13 cellular contexts compared by ENCODE assay signal in genomic region chr17:18786890-18787289, GRCh38. TPM values are rescaled to one million over a fixed set of nuclear protein-coding genes. Genes with fewer than 3 reads are reported as not detected.
DNase-seq lines count a peak whose midpoint lies in the region; ATAC-seq, FAIRE-seq and TF ChIP-seq lines count a peak whose summit lies in the region.
"Not testable (repeated sequence)": the region's sequence is repeated elsewhere in the genome, so short reads cannot be mapped to it uniquely, and the experiment has no call there.
"Had no signal": no experiment of that assay in that cellular context is flagged by ENCODE, and none has a peak within 500 bp of the region (broad histone marks: within the 10 kb centered on the region; RNA-seq: fewer than 3 reads in every experiment).

No MANE protein-coding gene starts in this region.

- ATAC-seq in A549, result not testable (repeated sequence)
- ATAC-seq in mucosa of descending colon, result peak; percentile 72

- not testable (repeated sequence) for H3K9me3 ChIP-seq in A549; colonic mucosa; keratinocyte (ENCODE audit: control insufficient read depth, low read depth, low read length); mucosa of descending colon; transverse colon

- H3K4me2 ChIP-seq in A549; keratinocyte (ENCODE audit: control insufficient read depth, extremely low read depth, insufficient read depth, low read depth, low read length): not testable (repeated sequence)

- H2AFZ ChIP-seq in keratinocyte (ENCODE audit: control insufficient read depth, low read length), result not testable (repeated sequence)

- H4K20me1 ChIP-seq in keratinocyte (ENCODE audit: control insufficient read depth, extremely low read depth, insufficient read depth, low read length), result not testable (repeated sequence)

- H3K4me3 ChIP-seq in A549; colonic mucosa; keratinocyte (ENCODE audit: control insufficient read depth in 2 of 3, extremely low read depth in 1 of 3, insufficient read depth in 2 of 3, low read depth in 1 of 3, low read length in 3 of 3); mucosa of descending colon; transverse colon: not testable (repeated sequence)

- dilution Hi-C loops in keratinocyte (cut with MboI; ENCODE audit: extremely low pct_ligation_motif_present, low sequenced_read_pairs), result not testable (repeated sequence)

- H3K27ac ChIP-seq in A549; colonic mucosa; keratinocyte (ENCODE audit: control insufficient read depth, insufficient read depth, low read length); transverse colon: not testable (repeated sequence)

- CTCF ChIA-PET in A549 (lab: Yijun Ruan, JAX), result not testable (repeated sequence)

- not testable (repeated sequence) for H3K9ac ChIP-seq in colonic mucosa (ENCODE audit: low read depth in 2 of 2, low read length in 2 of 2); keratinocyte (ENCODE audit: control insufficient read depth, extremely low read depth, insufficient read depth, low read length)

- not testable (repeated sequence) for TF ChIP-seq POLR2A in A549 (IDR thresholded peaks at IDR 0.05; ENCODE audit: low read length); transverse colon (IDR thresholded peaks at IDR 0.05)

- in situ Hi-C loops in transverse colon (cut with MboI; ENCODE audit: low pct_ligation_motif_present in 1 of 4, low pct_unique_long_range_greater_than_20kb in 1 of 4, low sequenced_read_pairs in 3 of 4), result not testable (repeated sequence)

- not testable (repeated sequence) for H3K27me3 ChIP-seq in colonic mucosa; keratinocyte (ENCODE audit: control insufficient read depth, extremely low read depth, insufficient read depth, low read length); transverse colon

- peaks cover 15% of the 10 kb centered on the region for H3K4me1 ChIP-seq in A549
- not testable (repeated sequence) for H3K4me1 ChIP-seq in colonic mucosa; keratinocyte (ENCODE audit: control insufficient read depth, extremely low read depth, insufficient read depth, low read length); mucosa of descending colon (ENCODE audit: low read depth); transverse colon

- TF ChIP-seq CTCF in A549 (IDR thresholded peaks at IDR 0.05); colonic mucosa (IDR thresholded peaks at IDR 0.05); keratinocyte (optimal IDR thresholded peaks at IDR 0.05 in 1 of 3, IDR thresholded peaks at IDR 0.05 in 1 of 3, conservative IDR thresholded peaks at IDR 0.05 in 1 of 3; ENCODE audit: extremely low read depth in 1 of 3, insufficient read depth in 2 of 3, low read length in 3 of 3); mucosa of descending colon (IDR thresholded peaks at IDR 0.05); transverse colon (IDR thresholded peaks at IDR 0.05): not testable (repeated sequence)

- 69% methylated on average over 4 of the region's 5 CpGs for WGBS in A549 (ENCODE audit: missing lambda C conversion rate)
- 60 to 63% methylated on average over 1 to 4 of the region's 5 CpGs for WGBS in transverse colon (ENCODE audit: low coverage in 1 of 2), 2 donors

- POLR2A ChIA-PET in A549 (lab: Yijun Ruan, JAX), result not testable (repeated sequence)

- TF ChIP-seq RAD21 in A549 (conservative IDR thresholded peaks at IDR 0.05 in 1 of 2, IDR thresholded peaks at IDR 0.05 in 1 of 2), result not testable (repeated sequence)

- intact Hi-C loops in colonic mucosa (cut with DNase I); mucosa of descending colon (cut with DNase I, micrococcal nuclease); transverse colon (cut with DNase I; ENCODE audit: low total_unique reads): not testable (repeated sequence)

- FAIRE-seq in A549 (lab: Jason Lieb, UNC) (peak; percentile 46), HTR-8/SVneo (lab: Jason Lieb, UNC) (peak; percentile 64), keratinocyte (lab: Jason Lieb, UNC) (peak; percentile 20)

- not testable (repeated sequence) for H3K9me1 ChIP-seq in keratinocyte (ENCODE audit: control insufficient read depth, extremely low read depth, insufficient read depth, low read length)

- TF ChIP-seq EP300 in A549 (IDR thresholded peaks at IDR 0.05); transverse colon (IDR thresholded peaks at IDR 0.05; ENCODE audit: low read depth): not testable (repeated sequence)

- H3K79me2 ChIP-seq in keratinocyte (ENCODE audit: control insufficient read depth, insufficient read depth, low read length), result peaks cover 28% of the 10 kb centered on the region

- H3K36me3 ChIP-seq in colonic mucosa; keratinocyte (ENCODE audit: control insufficient read depth in 2 of 2, extremely low read depth in 1 of 2, insufficient read depth in 2 of 2, low read length in 2 of 2); mucosa of descending colon (ENCODE audit: low read depth); transverse colon: not testable (repeated sequence)

- not testable (repeated sequence) for DNase-seq in A549 (ENCODE audit: low read depth in 1 of 2, low spot score in 1 of 2); HTR-8/SVneo (ENCODE audit: insufficient read length, low spot score); keratinocyte (ENCODE audit: low read depth, low spot score)
- peak; percentile 20 for DNase-seq in colonic mucosa
- peak in 1 of 3 donors; percentile 33 for DNase-seq in mucosa of descending colon
- peak; percentile 39 for DNase-seq in transverse colon

RNA-seq across cellular contexts. Expression of gene TVP23B, which starts 5.9 kb away (rescaled TPM):
- polyA plus RNA-seq in A549 (2011; rRNA removed) (80.8 and 134 TPM in 2 replicates), A549 (2017; fragmentation: RNase III; extraction: RNeasy Plus Mini Kit Qiagen cat#74134 plus additional on column Dnase treatment) (83.5 to 94.1 TPM (median 85.2 TPM) in 3 replicates), keratinocyte (35.7 to 76.5 TPM (median 53.0 TPM) in 3 replicates)
- polyA plus RNA-seq in A549 (2012; cell fraction: cytosol; rRNA removed), result 23.7 TPM in 2 replicates
- 7.5 and 13.6 TPM in 2 replicates for polyA plus RNA-seq in A549 (2012; cell fraction: nucleus; rRNA removed)
- 45.7 and 61.5 TPM in 2 replicates for polyA minus RNA-seq in A549 (2011; rRNA and poly(A)+ RNA removed)
- total RNA-seq in colonic mucosa (10 to 100 TPM; 36.8 to 53.1 TPM), mucosa of descending colon (10 to 100 TPM; 34.4 to 42.7 (median 39.9) TPM), transverse colon (10 to 100 TPM in 2 of 4 donors, 1 to 10 TPM in 1, under 1 TPM in 1; 0.40 to 35.2 (median 19.9) TPM)
- polyA plus RNA-seq in keratinocyte (2011; ENCODE audit: low read depth), result 34.5 TPM
- polyA plus RNA-seq in keratinocyte (2011; cell fraction: cytosol; rRNA removed), result 28.4 and 53.1 TPM in 2 replicates
- 43.6 and 67.3 TPM in 2 replicates for polyA plus RNA-seq in keratinocyte (2011; cell fraction: nucleus; rRNA removed)
- polyA plus RNA-seq in keratinocyte (2012; ENCODE audit: low replicate concordance), result 36.4 and 59.6 TPM in 2 replicates
- 15.2 to 70.4 TPM (median 37.9 TPM) in 3 replicates for polyA minus RNA-seq in keratinocyte
- polyA minus RNA-seq in keratinocyte (2011; cell fraction: cytosol; rRNA and poly(A)+ RNA removed), result 35.3 TPM
- polyA minus RNA-seq in keratinocyte (2011; cell fraction: nucleus; rRNA and poly(A)+ RNA removed), result 36.8 and 62.1 TPM in 2 replicates

RNA-seq across cellular contexts. Expression of gene FBXW10, which starts 43.0 kb away (rescaled TPM):
- polyA plus RNA-seq in A549 (2011; rRNA removed) (2.6 and 3.4 TPM in 2 replicates), A549 (2017; fragmentation: RNase III; extraction: RNeasy Plus Mini Kit Qiagen cat#74134 plus additional on column Dnase treatment) (3.2 to 5.0 TPM (median 3.8 TPM) in 3 replicates), keratinocyte (0.10 to 0.36 TPM (median 0.25 TPM) in 3 replicates)
- 0.97 and 1.0 TPM in 2 replicates for polyA plus RNA-seq in A549 (2012; cell fraction: cytosol; rRNA removed)
- 4.4 and 6.2 TPM in 2 replicates for polyA plus RNA-seq in A549 (2012; cell fraction: nucleus; rRNA removed)
- polyA minus RNA-seq in A549 (2011; rRNA and poly(A)+ RNA removed), result 0.87 and 1.1 TPM in 2 replicates
- total RNA-seq in colonic mucosa (not detected), mucosa of descending colon (not detected), transverse colon (under 1 TPM in 1 of 4 donors, not detected in 3; 0.27 TPM)
- not detected for polyA plus RNA-seq in keratinocyte (2011; ENCODE audit: low read depth)
- polyA plus RNA-seq in keratinocyte (2011; cell fraction: cytosol; rRNA removed), result 0.09 TPM in 1 of 2 replicates, not detected in the other
- polyA plus RNA-seq in keratinocyte (2011; cell fraction: nucleus; rRNA removed), result 1.5 and 1.8 TPM in 2 replicates
- polyA plus RNA-seq in keratinocyte (2012; ENCODE audit: low replicate concordance), result 0.11 TPM in 1 of 2 replicates, not detected in the other
- 0.38 to 0.46 TPM (median 0.46 TPM) in 3 replicates for polyA minus RNA-seq in keratinocyte
- polyA minus RNA-seq in keratinocyte (2011; cell fraction: cytosol; rRNA and poly(A)+ RNA removed), result not detected
- 0.74 and 0.85 TPM in 2 replicates for polyA minus RNA-seq in keratinocyte (2011; cell fraction: nucleus; rRNA and poly(A)+ RNA removed)
- total RNA-seq: A172; A673; CD4-positive, alpha-beta memory T cell; CD4-positive, CD25-positive, alpha-beta regulatory T cell; G401 had no signal
- polyA plus RNA-seq: CD14-positive monocyte; CD4-positive, alpha-beta memory T cell; CD4-positive, CD25-positive, alpha-beta regulatory T cell; CD8-positive, alpha-beta memory T cell had no signal
